In genomic region chr17:44511241-44512134, GRCh38 we compare ENCODE assay signal across 7 cellular contexts. TPM values are rescaled to one million over a fixed set of nuclear protein-coding genes. Genes with fewer than 3 reads are reported as not detected.
DNase-seq lines count a peak whose midpoint lies in the region; ATAC-seq and TF ChIP-seq lines count a peak whose summit lies in the region.
"Not testable (repeated sequence)": the region's sequence is repeated elsewhere in the genome, so short reads cannot be mapped to it uniquely, and the experiment has no call there.

No MANE protein-coding gene starts in this region.

- TF ChIP-seq CTCF in astrocyte of the cerebellum (IDR thresholded peaks at IDR 0.05; ENCODE audit: low read depth, low read length, missing control alignments) (peak; percentile 3), foreskin keratinocyte (conservative IDR thresholded peaks at IDR 0.05) (peak; percentile 32)

- not testable (repeated sequence) for H3K27me3 ChIP-seq in SJCRH30, foreskin keratinocyte

- in situ Hi-C loops in astrocyte of the cerebellum (cut with HindIII; ENCODE audit: low sequenced_read_pairs) = not testable (repeated sequence)

- H3K27ac ChIP-seq in SJCRH30 = peak overlapping the region; percentile 47
- H3K27ac ChIP-seq in foreskin keratinocyte = not testable (repeated sequence)
- H3K27ac ChIP-seq in mesodermal cell (ENCODE audit: low read depth, low read length, severe bottlenecking) = peak overlapping the region; percentile 45

- not testable (repeated sequence) for ATAC-seq in foreskin keratinocyte

- not testable (repeated sequence) for H3K4me1 ChIP-seq in SJCRH30; foreskin keratinocyte; mesodermal cell (ENCODE audit: control insufficient read depth, insufficient read depth, low read length, poor library complexity, severe bottlenecking)

- H3K9me3 ChIP-seq in SJCRH30 (replicated peaks); mesodermal cell (ENCODE audit: control insufficient read depth, low read length): not testable (repeated sequence)

- H3K4me3 ChIP-seq in Jurkat, Clone E6-1 (ENCODE audit: low read length); astrocyte of the cerebellum (ENCODE audit: low read depth, low read length); mesodermal cell (ENCODE audit: extremely low read depth, insufficient read depth, low read length, poor library complexity, severe bottlenecking): not testable (repeated sequence)
- peak overlapping the region; percentile 56 for H3K4me3 ChIP-seq in SJCRH30

- H3K36me3 ChIP-seq in SJCRH30; mesodermal cell (ENCODE audit: control insufficient read depth, insufficient read depth, low read length): not testable (repeated sequence)

- DNase-seq in EL = peak; percentile 47
- DNase-seq in Jurkat, Clone E6-1 (ENCODE audit: low read depth, low spot score) = peak; percentile 49
- DNase-seq in NCI-H526 (lab: John Stamatoyannopoulos, UW) = peak; percentile 95
- peak; percentile 80 to 85 for DNase-seq in SJCRH30
- DNase-seq in astrocyte of the cerebellum (ENCODE audit: low read depth) = not testable (repeated sequence)
- DNase-seq in foreskin keratinocyte = peak in 1 of 2 donors; percentile 18

- 38 to 55% methylated on average over 7 to 10 of the region's 14 CpGs for WGBS in mesodermal cell (ENCODE audit: insufficient coverage in 2 of 2), 2 experiments

RNA-seq across cellular contexts. Expression of gene GPATCH8, which starts 8.3 kb away (rescaled TPM):
- 25.8 TPM for polyA plus RNA-seq in Jurkat, Clone E6-1 (2012; ENCODE audit: insufficient read depth, insufficient read length)
- 22.2 and 24.3 TPM in 2 replicates for total RNA-seq in SJCRH30 (2014; rRNA removed; shearing (Covaris generic))
- 18.6 and 20.2 TPM in 2 replicates for total RNA-seq in foreskin keratinocyte
- polyA plus RNA-seq in foreskin keratinocyte = 3.9 and 4.9 TPM in 2 replicates
- polyA plus RNA-seq in mesodermal cell (2013, experiment 1 of 2) = 28.2 TPM
- 26.6 TPM for polyA plus RNA-seq in mesodermal cell (2013, experiment 2 of 2)

RNA-seq across cellular contexts. Expression of gene FZD2, which starts 45.8 kb away (rescaled TPM):
- 8.6 TPM for polyA plus RNA-seq in Jurkat, Clone E6-1 (2012; ENCODE audit: insufficient read depth, insufficient read length)
- total RNA-seq in SJCRH30 (2014; rRNA removed; shearing (Covaris generic)) = 16.0 and 18.2 TPM in 2 replicates
- 11.0 and 12.6 TPM in 2 replicates for total RNA-seq in foreskin keratinocyte
- 12.2 and 12.6 TPM in 2 replicates for polyA plus RNA-seq in foreskin keratinocyte
- 38.7 TPM for polyA plus RNA-seq in mesodermal cell (2013, experiment 1 of 2)
- polyA plus RNA-seq in mesodermal cell (2013, experiment 2 of 2) = 35.7 TPM
